In the genomic region with DNA sequence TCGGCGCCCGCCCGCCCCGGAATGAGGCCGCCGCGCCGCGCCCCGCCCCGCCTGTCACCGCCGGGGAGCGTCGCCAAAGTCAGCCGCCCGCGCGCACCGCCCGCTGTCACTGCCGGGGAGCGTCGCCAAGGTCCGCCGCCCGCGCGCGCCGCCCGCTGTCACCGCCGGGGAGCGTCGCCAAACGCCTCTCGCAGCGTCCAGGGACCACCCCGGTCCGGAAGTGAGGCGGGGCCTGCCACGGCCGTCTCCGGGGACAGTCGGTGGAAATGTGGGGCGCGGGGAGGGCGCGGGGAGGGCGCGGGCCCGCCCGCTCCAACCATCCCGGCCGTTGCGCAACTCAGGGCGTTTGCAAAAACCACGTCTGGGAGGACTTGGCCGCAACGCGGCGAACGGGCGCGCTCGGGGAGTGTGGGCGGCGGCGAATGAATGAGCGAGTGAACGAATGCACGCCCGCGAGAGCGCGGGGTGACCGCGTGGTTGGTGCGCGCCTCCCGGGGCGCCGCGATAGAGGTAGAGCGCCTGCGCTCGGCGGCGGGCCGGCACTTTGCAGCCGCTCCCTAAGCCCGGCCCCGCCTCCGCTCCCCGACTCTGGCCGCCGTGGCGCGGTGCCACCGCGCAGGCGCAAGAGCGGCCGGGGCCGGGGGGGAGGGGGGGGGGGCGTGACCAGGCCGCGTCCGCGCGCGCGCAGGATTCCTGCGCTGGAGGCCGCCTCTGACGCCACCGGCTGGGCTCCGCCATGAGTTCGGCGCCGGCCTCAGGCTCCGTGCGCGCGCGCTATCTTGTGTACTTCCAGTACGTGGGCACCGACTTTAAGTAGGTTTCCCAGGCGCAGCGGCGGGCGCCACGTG, we compare ENCODE assay signal across 8 cellular contexts. TPM values are rescaled to one million over a fixed set of nuclear protein-coding genes. Genes with fewer than 3 reads are reported as not detected.
DNase-seq lines count a peak whose midpoint lies in the region; ATAC-seq and TF ChIP-seq lines count a peak whose summit lies in the region.

Gene ACAP3, minus strand, starts transcription at position 23 of the 848 bp plus-strand sequence. CDS start 115 bp downstream, outside the sequence.
Gene PUSL1, plus strand, starts transcription at position 690 of the 848 bp plus-strand sequence. Its CDS starts 47 bp downstream, at position 737.

- ATAC-seq in GM21447 (IDR thresholded peaks at IDR 0.05; ENCODE audit: unreplicated experiment) = peak; percentile 47

- no peaks in the 10 kb centered on the region for H3K27me3 ChIP-seq in mucosa of stomach (ENCODE audit: control insufficient read depth, insufficient read depth, low read length)

- H3K9me3 ChIP-seq in mucosa of stomach (ENCODE audit: control insufficient read depth, low read length) = no peaks in the 10 kb centered on the region

- peaks cover 47% of the 10 kb centered on the region for H3K4me1 ChIP-seq in mucosa of stomach (ENCODE audit: control insufficient read depth, insufficient read depth, low read length)

- in situ Hi-C loops in Caki2 (cut with HindIII; ENCODE audit: low pct_unique_long_range_greater_than_20kb, low sequenced_read_pairs) = no loop called here

- H3K9ac ChIP-seq in mucosa of stomach (ENCODE audit: low read length) = peak within 1 kb of the TSS; percentile 61

- peaks cover 8% of the 10 kb centered on the region for H3K36me3 ChIP-seq in mucosa of stomach (ENCODE audit: control insufficient read depth, insufficient read depth, low read length)

- H3K4me3 ChIP-seq in epithelial cell of proximal tubule (ENCODE audit: low read depth, low read length) (peak within 1 kb of the TSS; percentile 87), mucosa of stomach (ENCODE audit: low read length) (peak within 1 kb of the TSS; percentile 54)

- peak; percentile 93 for DNase-seq in Caki2 (ENCODE audit: low read depth)
- peak; percentile 96 for DNase-seq in HuH-7 (ENCODE audit: low spot score)
- peak; percentile 14 for DNase-seq in OCI-M2 (lab: John Stamatoyannopoulos, UW; ENCODE audit: unreplicated experiment)
- DNase-seq in activated T-cell treated with anti-CD3 and anti-CD28 coated beads for 4 hours = peak; percentile 70
- DNase-seq in epithelial cell of proximal tubule (ENCODE audit: low read depth) = no peak
- peak; percentile 88 for DNase-seq in stimulated activated CD8-positive, alpha-beta memory T cell treated with anti-CD3 and anti-CD28 coated beads, Interleukin-4, amount 100 ng/mL, for 48 hours

- no peak for TF ChIP-seq CTCF in epithelial cell of proximal tubule (conservative IDR thresholded peaks at IDR 0.05; ENCODE audit: low read depth, low read length)

RNA-seq across cellular contexts. Expression of gene ACAP3, which starts in this region (rescaled TPM):
- 35.9 and 50.2 TPM in 2 replicates for total RNA-seq in Caki2 (2014; rRNA removed; shearing (Covaris generic); ENCODE audit: low replicate concordance)
- 21.8 and 29.1 TPM in 2 replicates for total RNA-seq in epithelial cell of proximal tubule

RNA-seq across cellular contexts. Expression of gene PUSL1, which starts in this region (rescaled TPM):
- 50.3 and 57.5 TPM in 2 replicates for total RNA-seq in Caki2 (2014; rRNA removed; shearing (Covaris generic); ENCODE audit: low replicate concordance)
- total RNA-seq in epithelial cell of proximal tubule = 46.5 and 92.7 TPM in 2 replicates
